8 cellular contexts compared by ENCODE assay signal in the genomic region with DNA sequence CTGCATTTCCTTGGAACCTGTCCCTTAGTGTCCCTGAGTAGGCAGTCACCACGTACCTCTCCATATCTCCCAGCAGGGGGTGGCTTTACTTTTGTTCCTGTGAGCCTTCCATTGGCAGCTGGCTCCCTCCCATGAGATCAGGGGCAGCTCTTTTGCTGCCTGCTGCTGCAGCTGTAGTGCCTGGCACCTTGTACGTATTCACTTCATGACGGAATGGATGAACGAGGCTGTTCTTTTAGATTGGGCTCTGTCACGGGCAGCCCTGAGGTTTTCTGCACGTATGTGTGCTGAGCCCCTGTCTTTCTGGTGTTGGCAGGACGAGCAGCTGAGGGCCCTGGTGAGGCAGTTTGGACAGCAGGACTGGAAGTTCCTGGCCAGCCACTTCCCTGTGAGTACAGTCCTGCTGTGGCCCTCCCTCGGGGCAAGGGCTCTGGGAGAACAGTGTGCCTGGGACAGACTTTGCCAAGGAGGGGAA. TPM values are rescaled to one million over a fixed set of nuclear protein-coding genes. Genes with fewer than 3 reads are reported as not detected.
DNase-seq lines count a peak whose midpoint lies in the region; ATAC-seq and TF ChIP-seq lines count a peak whose summit lies in the region.

No MANE protein-coding gene starts in this region.

- DNase-seq in NCI-H82 (lab: John Stamatoyannopoulos, UW) (peak; percentile 43), NCI-H82 treated with DMSO at 0.1 percent for 48 hours (lab: John Stamatoyannopoulos, UW; ENCODE audit: unreplicated experiment) (no peak), NCI-H187 (lab: John Stamatoyannopoulos, UW) (peak; percentile 56 to 73), heart right ventricle (peak in 1 of 2 donors; percentile 33), dedifferentiated amniotic fluid mesenchymal stem cell (ENCODE audit: extremely low spot score) (no peak)
- DNase-seq in activated CD8-positive, alpha-beta memory T cell treated with anti-CD3 and anti-CD28 coated beads, Interleukin-2, amount 50 U/mL, for 4 hours, result no peak
- DNase-seq in stimulated activated CD4-positive, alpha-beta T cell treated with anti-CD3 and anti-CD28 coated beads, Interleukin-4, amount 100 ng/mL, for 4 hours, result no peak

- WGBS in heart right ventricle, 2 donors, result 72 to 73% methylated on average over 8 of the region's 8 CpGs

- intact Hi-C loops in heart right ventricle (cut with DNase I), result loop anchor here in 1 of 10 donors (10.0 kb wide), 1 partner anchor 147 kb away; no protein-coding TSS in a partner anchor

- TF ChIP-seq CTCF in heart right ventricle (IDR thresholded peaks at IDR 0.05), result peak in 3 of 9 donors; percentile 7 to 28 (median 16)

- no peaks in the 10 kb centered on the region for H3K9me3 ChIP-seq in heart right ventricle

- ATAC-seq in HG02571 (IDR thresholded peaks at IDR 0.05; ENCODE audit: unreplicated experiment) (peak; percentile 6), heart right ventricle (peak in 7 of 8 donors; percentile 25 to 94 (median 78))

- H3K36me3 ChIP-seq in heart right ventricle, result no peaks in the 10 kb centered on the region

- no peak overlapping the region for H3K27ac ChIP-seq in heart right ventricle

- peaks cover 0 to 3% (median 0%) of the 10 kb centered on the region in 7 donors for H3K27me3 ChIP-seq in heart right ventricle

- H3K4me3 ChIP-seq in heart right ventricle, result peak overlapping the region in 1 of 10 donors; percentile 10

- H3K4me1 ChIP-seq in heart right ventricle, result peaks cover 0 to 6% (median 0%) of the 10 kb centered on the region in 9 donors

RNA-seq across cellular contexts. Expression of a gene that starts 14.6 kb away (rescaled TPM):
- 1 to 10 TPM in 2 of 10 donors, under 1 TPM in 6, not detected in 2; 0.09 to 6.0 (median 0.27) TPM for total RNA-seq in heart right ventricle
- under 1 TPM; 0.17 to 0.29 TPM for polyA plus RNA-seq in heart right ventricle

RNA-seq across cellular contexts. Expression of a gene that starts 45.3 kb away (rescaled TPM):
- not detected for total RNA-seq in heart right ventricle
- polyA plus RNA-seq in heart right ventricle, result not detected

Comparison
In these comparisons a context has a peak if more than half of its experiments do, and no peak if none do; other contexts are left out.
1. DNase-seq: peak in NCI-H82 (single experiment) and NCI-H187 (2 of 2); none in NCI-H82 treated with DMSO at 0.1 percent for 48 hours (single experiment), activated CD8-positive, alpha-beta memory T cell treated with anti-CD3 and anti-CD28 coated beads, Interleukin-2, amount 50 U/mL, for 4 hours (single experiment), stimulated activated CD4-positive, alpha-beta T cell treated with anti-CD3 and anti-CD28 coated beads, Interleukin-4, amount 100 ng/mL, for 4 hours (0 of 2) and dedifferentiated amniotic fluid mesenchymal stem cell (single experiment).